In genomic region chr10:123157210-123157609, GRCh38 we compare ENCODE assay signal across 11 cellular contexts. TPM values are rescaled to one million over a fixed set of nuclear protein-coding genes. Genes with fewer than 3 reads are reported as not detected.
DNase-seq lines count a peak whose midpoint lies in the region; ATAC-seq and TF ChIP-seq lines count a peak whose summit lies in the region.
"Had no signal": no experiment of that assay in that cellular context is flagged by ENCODE, and none has a peak within 500 bp of the region (broad histone marks: within the 10 kb centered on the region; RNA-seq: fewer than 3 reads in every experiment).

No MANE protein-coding gene starts in this region.

- H3K79me2 ChIP-seq in H9 (ENCODE audit: insufficient read depth, low read length) = peaks cover 24% of the 10 kb centered on the region; the same call in 1 of the 2 replicates
- H3K79me2 ChIP-seq in SU-DHL-6 (ENCODE audit: insufficient read depth, low read length) = peaks cover 78% of the 10 kb centered on the region

- H3K4me3 ChIP-seq in SU-DHL-6 (ENCODE audit: insufficient read depth, low read length, poor library complexity, severe bottlenecking) (no peak overlapping the region), fibroblast of the aortic adventitia (ENCODE audit: low read depth, low read length) (no peak overlapping the region), H7 (ENCODE audit: insufficient read depth, low read depth, low read length) (no peak overlapping the region)
- H3K4me3 ChIP-seq: lower lobe of right lung, sigmoid colon, SK-N-MC had no signal

- H3T11ph ChIP-seq in H9 (ENCODE audit: low read length) = no peak overlapping the region

- no peaks in the 10 kb centered on the region for H3K9me2 ChIP-seq in SU-DHL-6 (replicated peaks; ENCODE audit: insufficient read depth, low read length)

- H4K91ac ChIP-seq in H9 (ENCODE audit: insufficient read length, low read depth, low read length) = no peak overlapping the region

- no peaks in the 10 kb centered on the region for H4K20me1 ChIP-seq in H9 (ENCODE audit: control insufficient read depth, insufficient read depth, insufficient read length)
- H4K20me1 ChIP-seq in SU-DHL-6 (ENCODE audit: low read depth, low read length) = peaks cover 68% of the 10 kb centered on the region

- no peak for DNase-seq in CD4-positive, alpha-beta T cell
- DNase-seq in H9 = no peak
- DNase-seq in fibroblast of the aortic adventitia (ENCODE audit: low read depth) = peak; percentile 47
- no peak for DNase-seq in foreskin melanocyte
- no peak for DNase-seq in stimulated activated CD4-positive, alpha-beta T cell treated with anti-CD3 and anti-CD28 coated beads, Interleukin-2, amount 100 ng/mL, for 24 hours
- DNase-seq in H7 = no peak
- DNase-seq in GM13977 (ENCODE audit: low spot score) = no peak
- DNase-seq: lower lobe of right lung, sigmoid colon had no signal

- H3K4me1 Mint-ChIP-seq in CD4-positive, alpha-beta T cell (ENCODE audit: low read depth) = peaks cover 84% of the 10 kb centered on the region
- H3K4me1 Mint-ChIP-seq in H9 = peaks cover 38 to 46% of the 10 kb centered on the region in 2 experiments

- no peak overlapping the region for H3K14ac ChIP-seq in H9 (ENCODE audit: insufficient read depth, low read length)

- H3K4me2 ChIP-seq in H9 (ENCODE audit: insufficient read depth, insufficient read length, low read length) = peak overlapping the region; percentile 39
- H3K4me2 ChIP-seq in SU-DHL-6 (ENCODE audit: low read depth, low read length, poor library complexity, severe bottlenecking) = peak overlapping the region; percentile 73

- no peak overlapping the region for H2BK12ac ChIP-seq in H9 (ENCODE audit: insufficient read length, low read depth, low read length)

- no peaks in the 10 kb centered on the region for H3K9me3 Mint-ChIP-seq in CD4-positive, alpha-beta T cell
- no peaks in the 10 kb centered on the region; a peak in 1 of 5 replicates for H3K9me3 Mint-ChIP-seq in H9

- no peak overlapping the region for H2AK5ac ChIP-seq in H9 (ENCODE audit: insufficient read length, low read length)

- H3K9ac ChIP-seq in H9 (ENCODE audit: extremely low read depth, insufficient read length, low read length) (no peak overlapping the region), SU-DHL-6 (ENCODE audit: low read length) (no peak overlapping the region)

- H2BK15ac ChIP-seq in H9 (ENCODE audit: low read depth, low read length) = no peak overlapping the region

- H3K56ac ChIP-seq in H9 (ENCODE audit: insufficient read length, low read depth, low read length) = no peak overlapping the region

- peaks cover 79% of the 10 kb centered on the region for H3K36me3 Mint-ChIP-seq in CD4-positive, alpha-beta T cell (ENCODE audit: low read depth)
- H3K36me3 Mint-ChIP-seq in H9 (ENCODE audit: insufficient read depth in 1 of 3, low read depth in 3 of 3) = peaks cover 49 to 69% (median 69%) of the 10 kb centered on the region in 3 experiments

- CTCF ChIA-PET in CD4-positive, alpha-beta T cell (lab: Charles Lee) = interaction anchor here (0.8 kb wide), 1 partner anchor 1562 kb away, joined by 3 read pairs; no protein-coding TSS in a partner anchor

- H3K23ac ChIP-seq in H9 (ENCODE audit: insufficient read length, low read depth, low read length) = no peak overlapping the region

- peaks cover 6% of the 10 kb centered on the region; the same call in 1 of the 2 replicates for H3K4me1 ChIP-seq in H9 (ENCODE audit: insufficient read depth, low read length)

- no peak overlapping the region for H2BK20ac ChIP-seq in H9 (ENCODE audit: low read depth, low read length, poor library complexity, severe bottlenecking)

- H2BK5ac ChIP-seq in H9 (ENCODE audit: insufficient read length, low read length) = no peak overlapping the region

- no peak overlapping the region for H3K18ac ChIP-seq in H9 (ENCODE audit: insufficient read length, low read depth, low read length)

- no peak overlapping the region for H3K4ac ChIP-seq in H9 (ENCODE audit: low read depth, low read length)

- H2AFZ ChIP-seq in H9 (ENCODE audit: low read length) (no peak overlapping the region), SU-DHL-6 (ENCODE audit: low read depth, low read length, severe bottlenecking) (no peak overlapping the region)

- H3K79me1 ChIP-seq in H9 (ENCODE audit: insufficient read depth, low read depth, low read length, poor library complexity, severe bottlenecking) = peaks cover 4% of the 10 kb centered on the region

- H3K4me3 Mint-ChIP-seq in CD4-positive, alpha-beta T cell = peak overlapping the region; percentile 5
- H3K4me3 Mint-ChIP-seq in H9 = peak overlapping the region in 1 of 2 experiments; percentile 100; a peak in 3 of 5 replicates

- no peaks in the 10 kb centered on the region; the same call in 1 of the 2 replicates for H3F3A ChIP-seq in SU-DHL-6 (ENCODE audit: insufficient read depth)

- H4K5ac ChIP-seq in H9 (ENCODE audit: insufficient read length, low read depth, low read length) = no peak overlapping the region

- TF ChIP-seq CTCF in CD4-positive, alpha-beta T cell (IDR thresholded peaks at IDR 0.05) = no peak
- TF ChIP-seq CTCF in H9 (conservative IDR thresholded peaks at IDR 0.05) = no peak
- no peak for TF ChIP-seq CTCF in SU-DHL-6 (IDR thresholded peaks at IDR 0.05; ENCODE audit: insufficient read depth, low read length, poor library complexity, severe bottlenecking)
- TF ChIP-seq CTCF in fibroblast of the aortic adventitia (IDR thresholded peaks at IDR 0.05; ENCODE audit: insufficient read depth, low read length) = no peak
- TF ChIP-seq CTCF in GM13977 (IDR thresholded peaks at IDR 0.05; ENCODE audit: extremely low read depth, insufficient read depth, missing control alignments) = no peak

- ATAC-seq in CD4-positive, alpha-beta T cell (ENCODE audit: poor library complexity) = no peak
- ATAC-seq: lower lobe of right lung had no signal

- in situ Hi-C loops in GM13977 (cut with MboI; ENCODE audit: low pct_unique_long_range_greater_than_20kb, low sequenced_read_pairs, unreplicated experiment) = loop anchor here (10.0 kb wide), 1 partner anchor 238 kb away; no protein-coding TSS in a partner anchor

- intact Hi-C loops in CD4-positive, alpha-beta T cell (cut with DNase I, micrococcal nuclease) = loop anchor here in 1 of 2 experiments (5.0 to 10.0 kb wide), 4 partner anchors 85 to 1758 kb away; partner anchors contain the start of genes EEF1AKMT2 and OAT

- H3K27ac ChIP-seq in CD4-positive, alpha-beta T cell (ENCODE audit: low read depth, low read length) = no peak overlapping the region
- H3K27ac ChIP-seq in H9 (ENCODE audit: insufficient read length, low read depth, low read length) = no peak overlapping the region
- no peak overlapping the region for H3K27ac ChIP-seq in SU-DHL-6 (ENCODE audit: low read depth, low read length)
- H3K27ac ChIP-seq: lower lobe of right lung, sigmoid colon, SK-N-MC had no signal

- POLR2A ChIA-PET in CD4-positive, alpha-beta T cell (lab: Charles Lee) = interaction anchor here (4.6 kb wide), 1 partner anchor 84 kb away, joined by 80 read pairs; no protein-coding TSS in a partner anchor

- H3K27ac Mint-ChIP-seq in CD4-positive, alpha-beta T cell = peak overlapping the region; percentile 97
- no peak overlapping the region for H3K27ac Mint-ChIP-seq in H9

- no peak overlapping the region for H2BK120ac ChIP-seq in H9 (ENCODE audit: low read depth, low read length, poor library complexity, severe bottlenecking)

- H3K36me3 ChIP-seq in SU-DHL-6 (ENCODE audit: low read length) (peaks cover 69% of the 10 kb centered on the region), H7 (replicated peaks; ENCODE audit: control insufficient read depth, insufficient read depth, low read length) (peaks cover 23% of the 10 kb centered on the region)

- H3K27me3 Mint-ChIP-seq in CD4-positive, alpha-beta T cell = no peaks in the 10 kb centered on the region
- H3K27me3 Mint-ChIP-seq in H9 (ENCODE audit: low read depth) = peaks cover 16% of the 10 kb centered on the region

- WGBS in H9 (ENCODE audit: extremely low coverage, insufficient read length, low lambda C conversion rate) = no CpG with 5 or more reads among the region's 3 CpGs

- no peaks in the 10 kb centered on the region for H3K9me3 ChIP-seq in CD4-positive, alpha-beta T cell (ENCODE audit: control insufficient read depth, low read length)
- H3K9me3 ChIP-seq in H9 (ENCODE audit: control insufficient read depth, low read depth, low read length) = no peaks in the 10 kb centered on the region
- H3K9me3 ChIP-seq in SU-DHL-6 (ENCODE audit: insufficient read depth, low read length) = no peaks in the 10 kb centered on the region
- H3K9me3 ChIP-seq: lower lobe of right lung, sigmoid colon had no signal

- no peaks in the 10 kb centered on the region for H3K27me3 ChIP-seq in CD4-positive, alpha-beta T cell (ENCODE audit: control insufficient read depth, insufficient read depth, low read length)
- H3K27me3 ChIP-seq in H9 (ENCODE audit: insufficient read depth, low read length) = no peaks in the 10 kb centered on the region
- H3K27me3 ChIP-seq in SU-DHL-6 (ENCODE audit: low read length) = no peaks in the 10 kb centered on the region
- peaks cover 8% of the 10 kb centered on the region for H3K27me3 ChIP-seq in H7 (ENCODE audit: control insufficient read depth, insufficient read depth, low read length)

- peaks cover 6% of the 10 kb centered on the region for H3K23me2 ChIP-seq in H9 (ENCODE audit: insufficient read length, low read depth, low read length, poor library complexity, severe bottlenecking)

- H4K8ac ChIP-seq in H9 (replicated peaks; ENCODE audit: insufficient read length, low read depth, low read length) = no peak overlapping the region

RNA-seq across cellular contexts. Expression of gene BUB3, which starts 3.0 kb away (rescaled TPM):
- total RNA-seq in CD4-positive, alpha-beta T cell = 100 to 1,000 TPM; 167 to 178 TPM
- 188 and 200 TPM in 2 replicates for total RNA-seq in H9 (2021)
- 113 and 182 TPM in 2 replicates for total RNA-seq in fibroblast of the aortic adventitia (ENCODE audit: low replicate concordance)
- total RNA-seq in H7 (2014; rRNA removed; shearing (Covaris generic)) = 338 and 359 TPM in 2 replicates

RNA-seq across cellular contexts. Expression of gene HMX2, which starts 9.3 kb away (rescaled TPM):
- not detected for total RNA-seq in CD4-positive, alpha-beta T cell
- total RNA-seq in H9 (2021) (0.35 and 0.46 TPM in 2 replicates), fibroblast of the aortic adventitia (ENCODE audit: low replicate concordance) (not detected in 2 replicates)
- total RNA-seq in H7 (2014; rRNA removed; shearing (Covaris generic)) = 0.07 TPM in 1 of 2 replicates, not detected in the other
- total RNA-seq: lower lobe of right lung had no signal

RNA-seq across cellular contexts. Expression of gene HMX3, which starts 21.4 kb away (rescaled TPM):
- under 1 TPM in 1 of 2 experiments, not detected in 1; 0.34 TPM for total RNA-seq in CD4-positive, alpha-beta T cell
- 0.20 TPM in 1 of 2 replicates, not detected in the other for total RNA-seq in H9 (2021)
- not detected in 2 replicates for total RNA-seq in fibroblast of the aortic adventitia (ENCODE audit: low replicate concordance)
- total RNA-seq in H7 (2014; rRNA removed; shearing (Covaris generic)) = not detected in 2 replicates
- total RNA-seq: lower lobe of right lung had no signal
